Comparison of ENCODE assay signal across 8 cellular contexts in genomic region chr14:24429395-24430142, GRCh38. TPM values are rescaled to one million over a fixed set of nuclear protein-coding genes. Genes with fewer than 3 reads are reported as not detected.
DNase-seq lines count a peak whose midpoint lies in the region; ATAC-seq and TF ChIP-seq lines count a peak whose summit lies in the region.

Gene CBLN3, minus strand, starts transcription at chr14:24429668. Its CDS starts 614 bp downstream, at chr14:24429054.
Gene KHNYN, plus strand, starts transcription at chr14:24429954. Its CDS starts 777 bp downstream, at chr14:24430731.

- peak within 1 kb of the TSS; percentile 80 for H2AFZ ChIP-seq in neuronal stem cell (ENCODE audit: low read length)

- peak; percentile 94 for DNase-seq in EH (ENCODE audit: low read depth)
- DNase-seq in KBM-7 = peak; percentile 90
- peak; percentile 67 for DNase-seq in SHP77 treated with DMSO at 0.1 percent for 48 hours (lab: John Stamatoyannopoulos, UW)
- DNase-seq in activated gamma-delta T cell (lab: John Stamatoyannopoulos, UW) = peak; percentile 72
- DNase-seq in foreskin keratinocyte = peak; percentile 51 to 74
- DNase-seq in neuronal stem cell (ENCODE audit: low spot score) = peak; percentile 72
- DNase-seq in stromal cell of bone marrow (ENCODE audit: low read depth) = peak; percentile 90

- H3K4ac ChIP-seq in neuronal stem cell (ENCODE audit: low read length) = peak within 1 kb of the TSS; percentile 60

- peak within 1 kb of the TSS; percentile 17 for H2BK15ac ChIP-seq in neuronal stem cell (ENCODE audit: low read length)

- H4K8ac ChIP-seq in neuronal stem cell (ENCODE audit: low read depth, low read length) = no peak within 1 kb of the TSS

- peaks cover 29% of the 10 kb centered on the region for H3K4me1 ChIP-seq in foreskin keratinocyte
- H3K4me1 ChIP-seq in neuronal stem cell (ENCODE audit: control insufficient read depth in 2 of 2, insufficient read depth in 1 of 2, low read depth in 1 of 2, low read length in 2 of 2) = peaks cover 9% of the 10 kb centered on the region in 2 donors

- H3K18ac ChIP-seq in neuronal stem cell (ENCODE audit: low read length) = peak within 1 kb of the TSS; percentile 90

- H3K27ac ChIP-seq in foreskin keratinocyte (peak within 1 kb of the TSS; percentile 88), neuronal stem cell (replicated peaks; ENCODE audit: low read length) (no peak within 1 kb of the TSS)

- in situ Hi-C loops in KBM-7 (cut with MboI; ENCODE audit: low pct_unique_long_range_greater_than_20kb, low sequenced_read_pairs) = loop anchor here (10.0 kb wide), 1 partner anchor 95 kb away; the partner anchor contains the start of genes ADCY4 and RIPK3

- H2AK5ac ChIP-seq in neuronal stem cell (ENCODE audit: low read depth, low read length) = peak within 1 kb of the TSS; percentile 64

- ATAC-seq in GM21737 (IDR thresholded peaks at IDR 0.05; ENCODE audit: unreplicated experiment) (peak; percentile 77), foreskin keratinocyte (peak; percentile 70)

- TF ChIP-seq CTCF in foreskin keratinocyte (conservative IDR thresholded peaks at IDR 0.05) = no peak

- no peak within 1 kb of the TSS for H2BK120ac ChIP-seq in neuronal stem cell (ENCODE audit: low read depth, low read length)

- peak within 1 kb of the TSS; percentile 71 to 74 for H3K4me3 ChIP-seq in neuronal stem cell (ENCODE audit: low read length in 2 of 2)

- peak within 1 kb of the TSS; percentile 60 for H3K23ac ChIP-seq in neuronal stem cell (ENCODE audit: low read depth, low read length, poor library complexity)

- peak within 1 kb of the TSS; percentile 17 for H3K14ac ChIP-seq in neuronal stem cell (ENCODE audit: low read length)

- H3K4me2 ChIP-seq in neuronal stem cell (ENCODE audit: insufficient read depth, low read length, poor library complexity, severe bottlenecking) = peak within 1 kb of the TSS; percentile 74

- peaks cover 11% of the 10 kb centered on the region for H3K79me1 ChIP-seq in neuronal stem cell (ENCODE audit: low read depth, low read length)

- H3K27me3 ChIP-seq in foreskin keratinocyte = no peaks in the 10 kb centered on the region
- peaks cover 0 to 23% (median 3%) of the 10 kb centered on the region in 3 experiments for H3K27me3 ChIP-seq in neuronal stem cell (ENCODE audit: control insufficient read depth in 3 of 3, insufficient read depth in 3 of 3, low read depth in 1 of 3, low read length in 3 of 3)

- H2BK5ac ChIP-seq in neuronal stem cell (ENCODE audit: low read length) = peak within 1 kb of the TSS; percentile 19

- H4K91ac ChIP-seq in neuronal stem cell (ENCODE audit: low read depth, low read length, poor library complexity) = peak within 1 kb of the TSS; percentile 12

- peak within 1 kb of the TSS; percentile 67 for H2BK12ac ChIP-seq in neuronal stem cell (ENCODE audit: low read length)

- no CpG with 5 or more reads among the region's 57 CpGs for WGBS in neuronal stem cell (ENCODE audit: extremely low coverage in 2 of 2, insufficient read length in 2 of 2, insufficient replicate concordance in 1 of 2), 2 donors

- no peaks in the 10 kb centered on the region for H3K9me3 ChIP-seq in neuronal stem cell (replicated peaks in 1 of 2; ENCODE audit: control insufficient read depth in 2 of 2, insufficient read depth in 1 of 2, low read depth in 1 of 2, low read length in 2 of 2)

- peak within 1 kb of the TSS; percentile 84 for H3K9ac ChIP-seq in neuronal stem cell (ENCODE audit: low read depth, low read length, poor library complexity)

- peaks cover 11 to 29% of the 10 kb centered on the region in 2 donors for H3K36me3 ChIP-seq in neuronal stem cell (replicated peaks in 1 of 2; ENCODE audit: control insufficient read depth in 2 of 2, insufficient read depth in 2 of 2, low read length in 2 of 2)

RNA-seq across cellular contexts. Expression of gene CBLN3, which starts in this region (rescaled TPM):
- total RNA-seq in foreskin keratinocyte = 0.42 and 1.2 TPM in 2 replicates
- polyA plus RNA-seq in foreskin keratinocyte = 0.47 and 1.3 TPM in 2 replicates
- 0.59 TPM for polyA plus RNA-seq in neuronal stem cell (2013, experiment 1 of 2)
- polyA plus RNA-seq in neuronal stem cell (2013, experiment 2 of 2) = 0.32 TPM

RNA-seq across cellular contexts. Expression of gene KHNYN, which starts in this region (rescaled TPM):
- total RNA-seq in foreskin keratinocyte = 51.5 and 55.4 TPM in 2 replicates
- polyA plus RNA-seq in foreskin keratinocyte = 18.7 and 21.0 TPM in 2 replicates
- polyA plus RNA-seq in neuronal stem cell (2013, experiment 1 of 2) = 18.3 TPM
- 18.2 TPM for polyA plus RNA-seq in neuronal stem cell (2013, experiment 2 of 2)
